In genomic region chr14:105192866-105193731, GRCh38 we compare ENCODE assay signal across 12 cellular contexts. TPM values are rescaled to one million over a fixed set of nuclear protein-coding genes. Genes with fewer than 3 reads are reported as not detected.
DNase-seq lines count a peak whose midpoint lies in the region; ATAC-seq, FAIRE-seq and TF ChIP-seq lines count a peak whose summit lies in the region.
"Had no signal": no experiment of that assay in that cellular context is flagged by ENCODE, and none has a peak within 500 bp of the region (broad histone marks: within the 10 kb centered on the region; RNA-seq: fewer than 3 reads in every experiment).

No MANE protein-coding gene starts in this region.

- peak in 1 of 10 experiments; percentile 19 for DNase-seq in CD4-positive, alpha-beta T cell
- DNase-seq in M059J (ENCODE audit: low read depth) (peak; percentile 32), K562 (ENCODE audit: extremely low read depth in 1 of 4, low spot score in 3 of 4) (no peak), aorta (no peak)
- DNase-seq in naive thymus-derived CD4-positive, alpha-beta T cell, result peak in 1 of 9 donors; percentile 28
- DNase-seq: immature natural killer cell had no signal

- no peaks in the 10 kb centered on the region for H3K9me3 Mint-ChIP-seq in CD4-positive, alpha-beta T cell
- H3K9me3 Mint-ChIP-seq in naive thymus-derived CD4-positive, alpha-beta T cell, result peaks cover 0 to 6% (median 0%) of the 10 kb centered on the region in 11 donors
- H3K9me3 Mint-ChIP-seq: stimulated activated naive CD8-positive, alpha-beta T cell treated with anti-CD3 and anti-CD28 coated beads, Interleukin-15, Interleukin-2, amounts not matched to agents 100 ng/mL and 50 ng/mL, for 24 hours had no signal

- TF ChIP-seq EP300 in K562 (IDR thresholded peaks at IDR 0.05; ENCODE audit: low read length), result no peak

- no TSS peak for BruUV-seq in K562 (replicated peaks; lab: Mats Ljungman, UMichigan)

- peak; percentile 24 for ATAC-seq in CD4-positive, alpha-beta T cell (ENCODE audit: poor library complexity)
- ATAC-seq in K562 (no peak), GM18873 (IDR thresholded peaks at IDR 0.05; ENCODE audit: low FRiP score, unreplicated experiment) (no peak), HG03439 (IDR thresholded peaks at IDR 0.05; ENCODE audit: unreplicated experiment) (no peak), aorta (ENCODE audit: low FRiP score) (no peak), HG03520 (IDR thresholded peaks at IDR 0.05; ENCODE audit: unreplicated experiment) (no peak)
- ATAC-seq in naive thymus-derived CD4-positive, alpha-beta T cell, result peak; percentile 43
- ATAC-seq: sciatic nerve had no signal

- H3K27me3 Mint-ChIP-seq in CD4-positive, alpha-beta T cell, result peaks cover 37% of the 10 kb centered on the region
- H3K27me3 Mint-ChIP-seq in naive thymus-derived CD4-positive, alpha-beta T cell, result peaks cover 6 to 28% (median 21%) of the 10 kb centered on the region in 5 donors

- no peak for TF ChIP-seq POLR2A in K562 (conservative IDR thresholded peaks at IDR 0.05)

- H3K4me1 ChIP-seq in K562 (replicated peaks in 1 of 2; ENCODE audit: control insufficient read depth in 2 of 2, insufficient read depth in 2 of 2, low read length in 2 of 2), result peaks cover 3 to 51% of the 10 kb centered on the region in 2 experiments; a peak in 3 of 5 replicates
- H3K4me1 ChIP-seq in naive thymus-derived CD4-positive, alpha-beta T cell (ENCODE audit: control insufficient read depth in 2 of 2, insufficient read depth in 2 of 2, low read length in 2 of 2), result peaks cover 4 to 48% of the 10 kb centered on the region in 2 donors
- no peaks in the 10 kb centered on the region for H3K4me1 ChIP-seq in aorta (ENCODE audit: control insufficient read depth in 1 of 2, insufficient read depth in 2 of 2, low read length in 2 of 2)

- no peak for TF ChIP-seq RAD21 in K562 (CRISPR knock-in tag; conservative IDR thresholded peaks at IDR 0.05 in 1 of 2, IDR thresholded peaks at IDR 0.05 in 1 of 2)

- H3K79me2 ChIP-seq in K562 (ENCODE audit: control insufficient read depth, insufficient read depth, low read length), result no peaks in the 10 kb centered on the region

- H4K20me1 ChIP-seq in K562 (replicated peaks; ENCODE audit: control insufficient read depth, insufficient read depth, low read length), result no peaks in the 10 kb centered on the region

- H3K4me1 Mint-ChIP-seq in CD4-positive, alpha-beta T cell (ENCODE audit: low read depth), result peaks cover 27% of the 10 kb centered on the region
- peaks cover 16 to 33% (median 23%) of the 10 kb centered on the region in 7 donors for H3K4me1 Mint-ChIP-seq in naive thymus-derived CD4-positive, alpha-beta T cell

- no peaks in the 10 kb centered on the region for H3K36me3 ChIP-seq in K562 (ENCODE audit: control insufficient read depth, insufficient read depth, low read length)
- no peaks in the 10 kb centered on the region for H3K36me3 ChIP-seq in naive thymus-derived CD4-positive, alpha-beta T cell (ENCODE audit: control insufficient read depth in 2 of 3, insufficient read depth in 3 of 3, low read length in 3 of 3)
- no peaks in the 10 kb centered on the region for H3K36me3 ChIP-seq in aorta (ENCODE audit: control insufficient read depth in 1 of 2, insufficient read depth in 2 of 2, low read length in 1 of 2)

- CTCF ChIA-PET in CD4-positive, alpha-beta T cell (lab: Charles Lee), result no interaction called here
- CTCF ChIA-PET in K562 (lab: Yijun Ruan, JAX; ENCODE audit: low intra/inter-chr PET ratio), result no interaction called here
- CTCF ChIA-PET in naive thymus-derived CD4-positive, alpha-beta T cell (lab: Charles Lee), result no interaction called here

- intact Hi-C loops in CD4-positive, alpha-beta T cell (cut with DNase I, micrococcal nuclease), result no loop called here
- intact Hi-C loops in K562 (cut with micrococcal nuclease) (no loop called here), aorta (cut with DNase I) (no loop called here)
- intact Hi-C loops in naive thymus-derived CD4-positive, alpha-beta T cell (cut with micrococcal nuclease), result no loop called here

- no peak overlapping the region for H3K27ac Mint-ChIP-seq in CD4-positive, alpha-beta T cell
- peak overlapping the region in 2 of 9 donors; percentile 36 to 46 for H3K27ac Mint-ChIP-seq in naive thymus-derived CD4-positive, alpha-beta T cell
- H3K27ac Mint-ChIP-seq: immature natural killer cell; stimulated activated naive CD8-positive, alpha-beta T cell treated with anti-CD3 and anti-CD28 coated beads, Interleukin-15, Interleukin-2, amounts not matched to agents 100 ng/mL and 50 ng/mL, for 24 hours had no signal

- no peaks in the 10 kb centered on the region for H3K9me1 ChIP-seq in K562 (ENCODE audit: control insufficient read depth, insufficient read depth, low read length)

- POLR2A ChIA-PET in CD4-positive, alpha-beta T cell (lab: Charles Lee), result interaction anchor here (0.7 kb wide), 1 partner anchor 11 kb away, joined by 5 read pairs; no protein-coding TSS in a partner anchor
- POLR2A ChIA-PET in K562 (lab: Yijun Ruan, JAX), result interaction anchor here (0.6 kb wide), 1 partner anchor 67 kb away, joined by 3 read pairs; no protein-coding TSS in a partner anchor
- POLR2A ChIA-PET in naive thymus-derived CD4-positive, alpha-beta T cell (lab: Charles Lee), result interaction anchor here (2.4 kb wide), 1 partner anchor 12 kb away, joined by 13 read pairs; the partner anchor contains the start of gene NUDT14

- 14% methylated on average over 10 of the region's 29 CpGs for WGBS in K562 (ENCODE audit: insufficient coverage, low coverage, missing lambda C conversion rate)
- WGBS in aorta, 2 donors, result 58 to 61% methylated on average over 29 of the region's 29 CpGs

- no peaks in the 10 kb centered on the region for H3K9me3 ChIP-seq in CD4-positive, alpha-beta T cell (ENCODE audit: control insufficient read depth, low read length)
- H3K9me3 ChIP-seq in K562 (replicated peaks; ENCODE audit: control insufficient read depth, insufficient read depth, low read depth, low read length), result no peaks in the 10 kb centered on the region; the same call in none of the 2 replicates
- peaks cover 0 to 2% (median 0%) of the 10 kb centered on the region in 3 experiments for H3K9me3 ChIP-seq in naive thymus-derived CD4-positive, alpha-beta T cell (ENCODE audit: control insufficient read depth in 2 of 3, low read length in 3 of 3)
- H3K9me3 ChIP-seq in aorta (ENCODE audit: control insufficient read depth, low read length), result no peaks in the 10 kb centered on the region

- in situ Hi-C loops in K562 (cut with MboI), result no loop called here

- H3K4me3 ChIP-seq in K562, result no peak overlapping the region
- no peak overlapping the region for H3K4me3 ChIP-seq in naive thymus-derived CD4-positive, alpha-beta T cell (ENCODE audit: low read length)
- no peak overlapping the region for H3K4me3 ChIP-seq in aorta (ENCODE audit: low read length in 2 of 2)

- no peak overlapping the region for H3K9ac ChIP-seq in K562 (ENCODE audit: insufficient read depth in 1 of 2, low read depth in 2 of 2, low read length in 2 of 2)

- no peaks in the 10 kb centered on the region for H3K36me3 Mint-ChIP-seq in CD4-positive, alpha-beta T cell (ENCODE audit: low read depth)
- H3K36me3 Mint-ChIP-seq in naive thymus-derived CD4-positive, alpha-beta T cell, result no peaks in the 10 kb centered on the region
- H3K36me3 Mint-ChIP-seq: immature natural killer cell had no signal

- no peak overlapping the region for H2AFZ ChIP-seq in K562 (ENCODE audit: low read depth, low read length)

- H3K4me3 Mint-ChIP-seq in CD4-positive, alpha-beta T cell, result peak overlapping the region; percentile 34
- H3K4me3 Mint-ChIP-seq in naive thymus-derived CD4-positive, alpha-beta T cell, result peak overlapping the region in 9 of 10 donors; percentile 39 to 74 (median 59)
- H3K4me3 Mint-ChIP-seq: stimulated activated naive CD8-positive, alpha-beta T cell treated with anti-CD3 and anti-CD28 coated beads, Interleukin-15, Interleukin-2, amounts not matched to agents 100 ng/mL and 50 ng/mL, for 24 hours had no signal

- TF ChIP-seq CTCF in CD4-positive, alpha-beta T cell (IDR thresholded peaks at IDR 0.05), result no peak
- no peak for TF ChIP-seq CTCF in K562 (IDR thresholded peaks at IDR 0.05 in 2 of 3, conservative IDR thresholded peaks at IDR 0.05 in 1 of 3; ENCODE audit: insufficient read depth in 2 of 3, low read depth in 1 of 3, low read length in 3 of 3)

- no peak overlapping the region for H3K27ac ChIP-seq in CD4-positive, alpha-beta T cell (ENCODE audit: low read depth, low read length)
- no peak overlapping the region for H3K27ac ChIP-seq in K562 (ENCODE audit: extremely low read depth, low read depth, low read length)
- no peak overlapping the region for H3K27ac ChIP-seq in naive thymus-derived CD4-positive, alpha-beta T cell (ENCODE audit: low read depth, low read length)
- no peak overlapping the region for H3K27ac ChIP-seq in aorta (ENCODE audit: low read depth in 1 of 2, low read length in 2 of 2)

- no peak for FAIRE-seq in K562 (lab: Jason Lieb, UNC)
- FAIRE-seq: G401.6 had no signal

- peaks cover 45% of the 10 kb centered on the region for H3K27me3 ChIP-seq in CD4-positive, alpha-beta T cell (ENCODE audit: control insufficient read depth, insufficient read depth, low read length)
- H3K27me3 ChIP-seq in K562 (ENCODE audit: control insufficient read depth in 2 of 2, insufficient read depth in 2 of 2, low read length in 2 of 2), result peaks cover 0 to 7% of the 10 kb centered on the region in 2 experiments; a peak in 1 of 5 replicates
- peaks cover 3 to 6% of the 10 kb centered on the region in 2 donors for H3K27me3 ChIP-seq in naive thymus-derived CD4-positive, alpha-beta T cell (ENCODE audit: control insufficient read depth in 2 of 2, insufficient read depth in 2 of 2, low read length in 2 of 2)
- H3K27me3 ChIP-seq in aorta (ENCODE audit: control insufficient read depth in 1 of 2, insufficient read depth in 2 of 2, low read length in 1 of 2), result no peaks in the 10 kb centered on the region

- H3K4me2 ChIP-seq in K562 (ENCODE audit: insufficient read depth, low read length), result no peak overlapping the region

RNA-seq across cellular contexts. Expression of gene NUDT14, which starts 12.0 kb away (rescaled TPM):
- total RNA-seq in CD4-positive, alpha-beta T cell, result 1 to 10 TPM; 9.0 to 9.2 TPM
- total RNA-seq in M059J (2014; rRNA removed; shearing (Covaris generic)), result 6.3 and 15.8 TPM in 2 replicates
- total RNA-seq in K562 (2011; cell fraction: chromatin; rRNA removed; ENCODE audit: low replicate concordance), result 7.5 and 26.6 TPM in 2 replicates
- 23.2 and 26.8 TPM in 2 replicates for total RNA-seq in K562 (2011; cell fraction: nucleolus; rRNA removed)
- 10.1 and 13.7 TPM in 2 replicates for total RNA-seq in K562 (2011; cell fraction: nucleoplasm; rRNA removed)
- total RNA-seq in K562 (2014; rRNA removed), result 12.3 and 13.2 TPM in 2 replicates
- total RNA-seq in K562 (2014; rRNA removed; fragmentation: Illumina TruSeq; extraction: Trizol), result 1.7 and 2.1 TPM in 2 replicates
- total RNA-seq in K562 (2015; rRNA removed; fragmentation: Illumina TruSeq; extraction: Trizol), result 11.7 and 11.9 TPM in 2 replicates
- 15.7 and 16.3 TPM in 2 replicates for total RNA-seq in K562 (2021)
- polyA plus RNA-seq in K562 (2011; rRNA removed), result 8.3 and 10.6 TPM in 2 replicates
- polyA plus RNA-seq in K562 (2011; cell fraction: cytosol; rRNA removed), result 10.6 and 23.4 TPM in 2 replicates
- 16.5 and 26.6 TPM in 2 replicates for polyA plus RNA-seq in K562 (2011; cell fraction: nucleus; rRNA removed)
- polyA plus RNA-seq in K562 (2012), result 20.4 and 28.6 TPM in 2 replicates
- polyA plus RNA-seq in K562 (2014; fragmentation: Illumina TruSeq; extraction: Trizol), result 3.1 and 6.4 TPM in 2 replicates
- polyA plus RNA-seq in K562 (2014; fragmentation: Nextera tagmentation; extraction: Ambion mirVana), result under 1 TPM; 0.14 to 0.85 TPM
- 8.2 and 14.5 TPM in 2 replicates for polyA plus RNA-seq in K562 (2014; rRNA removed)
- polyA minus RNA-seq in K562 (2011; rRNA and poly(A)+ RNA removed), result 1.1 and 2.3 TPM in 2 replicates
- 3.7 and 9.5 TPM in 2 replicates for polyA minus RNA-seq in K562 (2011; cell fraction: cytosol; rRNA and poly(A)+ RNA removed)
- 2.7 and 3.6 TPM in 2 replicates for polyA minus RNA-seq in K562 (2011; cell fraction: nucleus; rRNA and poly(A)+ RNA removed)
- total RNA-seq in naive thymus-derived CD4-positive, alpha-beta T cell, result 10 to 100 TPM; 17.3 to 29.6 (median 20.6) TPM
- polyA plus RNA-seq in naive thymus-derived CD4-positive, alpha-beta T cell, result 10 to 100 TPM; 17.4 to 20.1 TPM
- 10 to 100 TPM; 13.3 to 29.9 TPM for total RNA-seq in aorta
- polyA plus RNA-seq in aorta, result 10 to 100 TPM in 1 of 2 donors, 1 to 10 TPM in 1; 6.1 to 10.0 TPM

RNA-seq across cellular contexts. Expression of gene JAG2, which starts 24.5 kb away (rescaled TPM):
- 1 to 10 TPM in 1 of 2 experiments, under 1 TPM in 1; 0.66 to 1.3 TPM for total RNA-seq in CD4-positive, alpha-beta T cell
- 0.15 and 0.44 TPM in 2 replicates for total RNA-seq in M059J (2014; rRNA removed; shearing (Covaris generic))
- 61.3 and 185 TPM in 2 replicates for total RNA-seq in K562 (2011; cell fraction: chromatin; rRNA removed; ENCODE audit: low replicate concordance)
- total RNA-seq in K562 (2011; cell fraction: nucleolus; rRNA removed), result 142 and 150 TPM in 2 replicates
- total RNA-seq in K562 (2011; cell fraction: nucleoplasm; rRNA removed), result 67.6 and 76.6 TPM in 2 replicates
- total RNA-seq in K562 (2014; rRNA removed) (20.1 and 22.8 TPM in 2 replicates), K562 (2014; rRNA removed; fragmentation: Illumina TruSeq; extraction: Trizol) (2.4 and 3.3 TPM in 2 replicates), K562 (2015; rRNA removed; fragmentation: Illumina TruSeq; extraction: Trizol) (10.5 and 10.7 TPM in 2 replicates), K562 (2021) (43.4 and 48.4 TPM in 2 replicates), aorta (10 to 100 TPM; 15.0 to 32.1 TPM)
- polyA plus RNA-seq in K562 (2011; rRNA removed) (8.6 and 12.1 TPM in 2 replicates), K562 (2014; fragmentation: Illumina TruSeq; extraction: Trizol) (6.6 and 16.7 TPM in 2 replicates), K562 (2014; fragmentation: Nextera tagmentation; extraction: Ambion mirVana) (under 1 TPM; 0.25 to 0.50 TPM), K562 (2014; rRNA removed) (24.5 and 38.0 TPM in 2 replicates), aorta (1 to 10 TPM in 1 of 2 donors, under 1 TPM in 1; 0.13 to 1.1 TPM)
- 10.2 and 16.7 TPM in 2 replicates for polyA plus RNA-seq in K562 (2011; cell fraction: cytosol; rRNA removed)
- 134 and 193 TPM in 2 replicates for polyA plus RNA-seq in K562 (2011; cell fraction: nucleus; rRNA removed)
- polyA plus RNA-seq in K562 (2012), result 20.4 and 32.1 TPM in 2 replicates
- polyA minus RNA-seq in K562 (2011; rRNA and poly(A)+ RNA removed), result 8.1 and 12.6 TPM in 2 replicates
- polyA minus RNA-seq in K562 (2011; cell fraction: cytosol; rRNA and poly(A)+ RNA removed), result 17.8 and 19.8 TPM in 2 replicates
- polyA minus RNA-seq in K562 (2011; cell fraction: nucleus; rRNA and poly(A)+ RNA removed), result 39.4 and 47.9 TPM in 2 replicates
- total RNA-seq in naive thymus-derived CD4-positive, alpha-beta T cell, result 1 to 10 TPM in 3 of 5 experiments, under 1 TPM in 2; 0.27 to 5.7 (median 2.2) TPM
- polyA plus RNA-seq in naive thymus-derived CD4-positive, alpha-beta T cell, result under 1 TPM in 1 of 2 donors, not detected in 1; 0.21 TPM

RNA-seq across cellular contexts. Expression of gene BTBD6, which starts 55.2 kb away (rescaled TPM):
- total RNA-seq in CD4-positive, alpha-beta T cell, result 10 to 100 TPM; 36.9 to 37.6 TPM
- 28.4 and 39.2 TPM in 2 replicates for total RNA-seq in M059J (2014; rRNA removed; shearing (Covaris generic))
- total RNA-seq in K562 (2011; cell fraction: chromatin; rRNA removed; ENCODE audit: low replicate concordance), result not detected in 2 replicates
- total RNA-seq in K562 (2011; cell fraction: nucleolus; rRNA removed), result not detected in 2 replicates
- not detected in 2 replicates for total RNA-seq in K562 (2011; cell fraction: nucleoplasm; rRNA removed)
- total RNA-seq in K562 (2014; rRNA removed), result not detected in 2 replicates
- total RNA-seq in K562 (2014; rRNA removed; fragmentation: Illumina TruSeq; extraction: Trizol), result not detected in 2 replicates
- not detected in 2 replicates for total RNA-seq in K562 (2015; rRNA removed; fragmentation: Illumina TruSeq; extraction: Trizol)
- 0.16 TPM in 1 of 2 replicates, not detected in the other for total RNA-seq in K562 (2021)
- not detected in 2 replicates for polyA plus RNA-seq in K562 (2011; rRNA removed)
- polyA plus RNA-seq in K562 (2011; cell fraction: cytosol; rRNA removed), result not detected in 2 replicates
- not detected in 2 replicates for polyA plus RNA-seq in K562 (2011; cell fraction: nucleus; rRNA removed)
- polyA plus RNA-seq in K562 (2012), result 0.08 TPM in 1 of 2 replicates, not detected in the other
- polyA plus RNA-seq in K562 (2014; fragmentation: Illumina TruSeq; extraction: Trizol), result not detected in 2 replicates
- polyA plus RNA-seq in K562 (2014; fragmentation: Nextera tagmentation; extraction: Ambion mirVana), result not detected
- not detected in 2 replicates for polyA plus RNA-seq in K562 (2014; rRNA removed)
- not detected in 2 replicates for polyA minus RNA-seq in K562 (2011; rRNA and poly(A)+ RNA removed)
- polyA minus RNA-seq in K562 (2011; cell fraction: cytosol; rRNA and poly(A)+ RNA removed), result 0.38 TPM in 1 of 2 replicates, not detected in the other
- polyA minus RNA-seq in K562 (2011; cell fraction: nucleus; rRNA and poly(A)+ RNA removed), result not detected in 2 replicates
- total RNA-seq in naive thymus-derived CD4-positive, alpha-beta T cell, result 10 to 100 TPM; 30.8 to 43.0 (median 40.1) TPM
- polyA plus RNA-seq in naive thymus-derived CD4-positive, alpha-beta T cell, result 1 to 10 TPM; 4.0 to 7.9 TPM
- 10 to 100 TPM; 39.1 to 40.4 TPM for total RNA-seq in aorta
- 10 to 100 TPM; 45.2 to 99.4 TPM for polyA plus RNA-seq in aorta

Comparison
In these comparisons a context has a peak if more than half of its experiments do, and no peak if none do; other contexts are left out.
1. ATAC-seq: peak in CD4-positive, alpha-beta T cell (single experiment) and naive thymus-derived CD4-positive, alpha-beta T cell (single experiment); none in K562 (single experiment), GM18873 (single experiment), HG03439 (single experiment), aorta (single experiment) and HG03520 (single experiment).
2. RNA of gene BTBD6, which starts 55.2 kb away (total RNA-seq): 39.1 to 40.4 TPM in aorta, 30.8 to 43.0 TPM in naive thymus-derived CD4-positive, alpha-beta T cell, 28.4 to 39.2 TPM in M059J and 36.9 to 37.6 TPM in CD4-positive, alpha-beta T cell; 0.16 TPM in K562; every median in the first group is over 10 times any median in the second.